Comparison of ENCODE assay signal across 1 cellular context in genomic region chrX:130386408-130386808, GRCh38.
TF ChIP-seq lines count a peak whose summit lies in the region.

No MANE protein-coding gene starts in this region.

TF ChIP-seq in HepG2, 621 proteins besides CTCF, POLR2A, EP300 and RAD21 (continued from another document and continues in another):
- TF ChIP-seq ZZZ3 (CRISPR knock-in tag; IDR thresholded peaks at IDR 0.05; ENCODE audit: borderline replicate concordance), result no peak
- TF ChIP-seq HNF1B (CRISPR knock-in tag; IDR thresholded peaks at IDR 0.05), result no peak
- TF ChIP-seq IKZF4 (CRISPR knock-in tag; IDR thresholded peaks at IDR 0.05; ENCODE audit: borderline replicate concordance, low read depth, not compliant biosample characterization), result no peak
- TF ChIP-seq NFKBIZ (CRISPR knock-in tag; IDR thresholded peaks at IDR 0.05), result no peak
- no peak for TF ChIP-seq PRDM10 (CRISPR knock-in tag; IDR thresholded peaks at IDR 0.05; ENCODE audit: low read depth)
- no peak for TF ChIP-seq RCOR2 (CRISPR knock-in tag; IDR thresholded peaks at IDR 0.05)
- no peak for TF ChIP-seq MED8 (CRISPR knock-in tag; IDR thresholded peaks at IDR 0.05; ENCODE audit: insufficient replicate concordance)
- no peak for TF ChIP-seq ZNF670 (CRISPR knock-in tag; IDR thresholded peaks at IDR 0.05; ENCODE audit: borderline replicate concordance)
- TF ChIP-seq HIVEP1 (CRISPR knock-in tag; IDR thresholded peaks at IDR 0.05), result no peak
- TF ChIP-seq FOXO1 (CRISPR knock-in tag; IDR thresholded peaks at IDR 0.05), result peak; percentile 27; the same call in 1 of the 2 replicates
- TF ChIP-seq MAFG (CRISPR knock-in tag; IDR thresholded peaks at IDR 0.05), result no peak
- TF ChIP-seq FOXA3 (CRISPR knock-in tag; IDR thresholded peaks at IDR 0.05), result peak; percentile 70; the same call in 1 of the 2 replicates
- no peak for TF ChIP-seq HOMEZ (CRISPR knock-in tag; IDR thresholded peaks at IDR 0.05; ENCODE audit: low read depth)
- no peak for TF ChIP-seq BCL3 (CRISPR knock-in tag; IDR thresholded peaks at IDR 0.05)
- TF ChIP-seq ZNF703 (CRISPR knock-in tag; IDR thresholded peaks at IDR 0.05; ENCODE audit: borderline replicate concordance), result no peak
- no peak for TF ChIP-seq STAT6 (CRISPR knock-in tag; IDR thresholded peaks at IDR 0.05; ENCODE audit: borderline replicate concordance)
- TF ChIP-seq PCBP1 (IDR thresholded peaks at IDR 0.05; ENCODE audit: borderline replicate concordance, low read depth, low read length), result no peak
- no peak for TF ChIP-seq ZNF672 (CRISPR knock-in tag; IDR thresholded peaks at IDR 0.05)
- TF ChIP-seq ZFP90 (CRISPR knock-in tag; IDR thresholded peaks at IDR 0.05; ENCODE audit: borderline replicate concordance), result no peak
- no peak for TF ChIP-seq ZNF564 (CRISPR knock-in tag; IDR thresholded peaks at IDR 0.05)
- TF ChIP-seq ZNF790 (CRISPR knock-in tag; IDR thresholded peaks at IDR 0.05; ENCODE audit: borderline replicate concordance), result no peak
- TF ChIP-seq ZHX2 (IDR thresholded peaks at IDR 0.05; ENCODE audit: low read depth), result no peak
- TF ChIP-seq ZHX2 (CRISPR knock-in tag; IDR thresholded peaks at IDR 0.05; ENCODE audit: borderline replicate concordance), result no peak
- no peak for TF ChIP-seq RBAK (CRISPR knock-in tag; IDR thresholded peaks at IDR 0.05)
- TF ChIP-seq ZNF136 (CRISPR knock-in tag; IDR thresholded peaks at IDR 0.05; ENCODE audit: low read depth), result no peak
- no peak for TF ChIP-seq KLF16 (CRISPR knock-in tag; IDR thresholded peaks at IDR 0.05)
- no peak for TF ChIP-seq GPN1 (CRISPR knock-in tag; IDR thresholded peaks at IDR 0.05; ENCODE audit: borderline replicate concordance)
- no peak for TF ChIP-seq ZNF781 (CRISPR knock-in tag; IDR thresholded peaks at IDR 0.05; ENCODE audit: borderline replicate concordance, not compliant biosample characterization)
- TF ChIP-seq SAFB2 (CRISPR knock-in tag; IDR thresholded peaks at IDR 0.05; ENCODE audit: borderline replicate concordance, low read depth), result no peak
- no peak for TF ChIP-seq SP4 (CRISPR knock-in tag; IDR thresholded peaks at IDR 0.05)
- TF ChIP-seq CSRNP1 (CRISPR knock-in tag; IDR thresholded peaks at IDR 0.05), result no peak
- no peak for TF ChIP-seq ZNF816 (CRISPR knock-in tag; IDR thresholded peaks at IDR 0.05; ENCODE audit: borderline replicate concordance)
- TF ChIP-seq THAP11 (CRISPR knock-in tag; IDR thresholded peaks at IDR 0.05), result peak; percentile 27
- TF ChIP-seq ZMAT5 (CRISPR knock-in tag; IDR thresholded peaks at IDR 0.05; ENCODE audit: borderline replicate concordance, low read depth), result no peak
- no peak for TF ChIP-seq FOSL1 (CRISPR knock-in tag; IDR thresholded peaks at IDR 0.05; ENCODE audit: borderline replicate concordance)
- 0 out of 2 replicates have a peak, but pooled peaks have one; percentile 21 for TF ChIP-seq NR2C2 (CRISPR knock-in tag; IDR thresholded peaks at IDR 0.05; ENCODE audit: borderline replicate concordance)
- TF ChIP-seq POLR2AphosphoS5 (IDR thresholded peaks at IDR 0.05; ENCODE audit: low read depth, low read length), result 0 out of 2 replicates have a peak, but pooled peaks have one; percentile 26
- 0 out of 2 replicates have a peak, but pooled peaks have one; percentile 22 for TF ChIP-seq ELF3 (CRISPR knock-in tag; IDR thresholded peaks at IDR 0.05)
- TF ChIP-seq ZNF274 (CRISPR knock-in tag; IDR thresholded peaks at IDR 0.05), result no peak
- peak; percentile 21 for TF ChIP-seq ASH2L (IDR thresholded peaks at IDR 0.05; ENCODE audit: insufficient read length, low read depth, low read length)
- no peak for TF ChIP-seq SRY (CRISPR knock-in tag; IDR thresholded peaks at IDR 0.05)
- TF ChIP-seq ZNF225 (CRISPR knock-in tag; IDR thresholded peaks at IDR 0.05), result no peak
- no peak for TF ChIP-seq ZNF576 (CRISPR knock-in tag; IDR thresholded peaks at IDR 0.05)
